1 cellular context compared by ENCODE assay signal in the genomic region with DNA sequence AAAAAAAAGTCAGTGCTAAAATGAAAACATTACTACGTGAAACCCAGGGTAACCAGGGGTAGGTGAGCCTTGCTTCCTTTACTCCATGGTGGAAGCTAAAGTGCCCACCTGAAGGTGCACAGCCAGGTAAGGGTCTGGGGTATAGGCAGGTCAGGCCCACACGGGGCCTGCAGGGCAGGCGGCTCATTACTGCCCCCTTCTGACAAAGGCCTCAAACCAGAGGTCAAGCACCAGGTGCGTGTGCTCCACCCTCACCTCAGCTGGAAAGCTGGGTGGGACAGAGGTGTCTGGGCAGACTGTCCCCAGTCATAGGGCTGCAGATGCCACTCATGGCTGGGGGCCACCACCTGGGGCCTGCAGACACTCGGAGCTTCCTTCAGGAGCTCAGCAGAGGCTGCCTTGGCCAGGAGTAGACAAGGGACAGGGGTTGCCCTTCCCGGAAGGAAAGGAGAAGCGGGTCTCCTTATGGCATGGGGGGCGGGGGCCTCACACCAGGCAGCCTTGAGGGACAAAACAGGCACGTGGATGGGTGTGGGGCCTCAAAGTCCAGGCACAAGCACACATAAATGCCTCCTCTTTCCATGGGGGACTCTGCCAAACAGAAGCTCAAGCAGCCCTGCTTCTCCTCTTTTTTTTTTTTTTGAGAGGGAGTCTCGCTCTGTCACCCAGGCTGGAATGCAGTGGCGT.
TF ChIP-seq lines count a peak whose summit lies in the region.

No MANE protein-coding gene starts in this region.

TF ChIP-seq in GM23338, 12 proteins besides CTCF, POLR2A, EP300 and RAD21 (continued from another document):
- TF ChIP-seq, protein P1, sequence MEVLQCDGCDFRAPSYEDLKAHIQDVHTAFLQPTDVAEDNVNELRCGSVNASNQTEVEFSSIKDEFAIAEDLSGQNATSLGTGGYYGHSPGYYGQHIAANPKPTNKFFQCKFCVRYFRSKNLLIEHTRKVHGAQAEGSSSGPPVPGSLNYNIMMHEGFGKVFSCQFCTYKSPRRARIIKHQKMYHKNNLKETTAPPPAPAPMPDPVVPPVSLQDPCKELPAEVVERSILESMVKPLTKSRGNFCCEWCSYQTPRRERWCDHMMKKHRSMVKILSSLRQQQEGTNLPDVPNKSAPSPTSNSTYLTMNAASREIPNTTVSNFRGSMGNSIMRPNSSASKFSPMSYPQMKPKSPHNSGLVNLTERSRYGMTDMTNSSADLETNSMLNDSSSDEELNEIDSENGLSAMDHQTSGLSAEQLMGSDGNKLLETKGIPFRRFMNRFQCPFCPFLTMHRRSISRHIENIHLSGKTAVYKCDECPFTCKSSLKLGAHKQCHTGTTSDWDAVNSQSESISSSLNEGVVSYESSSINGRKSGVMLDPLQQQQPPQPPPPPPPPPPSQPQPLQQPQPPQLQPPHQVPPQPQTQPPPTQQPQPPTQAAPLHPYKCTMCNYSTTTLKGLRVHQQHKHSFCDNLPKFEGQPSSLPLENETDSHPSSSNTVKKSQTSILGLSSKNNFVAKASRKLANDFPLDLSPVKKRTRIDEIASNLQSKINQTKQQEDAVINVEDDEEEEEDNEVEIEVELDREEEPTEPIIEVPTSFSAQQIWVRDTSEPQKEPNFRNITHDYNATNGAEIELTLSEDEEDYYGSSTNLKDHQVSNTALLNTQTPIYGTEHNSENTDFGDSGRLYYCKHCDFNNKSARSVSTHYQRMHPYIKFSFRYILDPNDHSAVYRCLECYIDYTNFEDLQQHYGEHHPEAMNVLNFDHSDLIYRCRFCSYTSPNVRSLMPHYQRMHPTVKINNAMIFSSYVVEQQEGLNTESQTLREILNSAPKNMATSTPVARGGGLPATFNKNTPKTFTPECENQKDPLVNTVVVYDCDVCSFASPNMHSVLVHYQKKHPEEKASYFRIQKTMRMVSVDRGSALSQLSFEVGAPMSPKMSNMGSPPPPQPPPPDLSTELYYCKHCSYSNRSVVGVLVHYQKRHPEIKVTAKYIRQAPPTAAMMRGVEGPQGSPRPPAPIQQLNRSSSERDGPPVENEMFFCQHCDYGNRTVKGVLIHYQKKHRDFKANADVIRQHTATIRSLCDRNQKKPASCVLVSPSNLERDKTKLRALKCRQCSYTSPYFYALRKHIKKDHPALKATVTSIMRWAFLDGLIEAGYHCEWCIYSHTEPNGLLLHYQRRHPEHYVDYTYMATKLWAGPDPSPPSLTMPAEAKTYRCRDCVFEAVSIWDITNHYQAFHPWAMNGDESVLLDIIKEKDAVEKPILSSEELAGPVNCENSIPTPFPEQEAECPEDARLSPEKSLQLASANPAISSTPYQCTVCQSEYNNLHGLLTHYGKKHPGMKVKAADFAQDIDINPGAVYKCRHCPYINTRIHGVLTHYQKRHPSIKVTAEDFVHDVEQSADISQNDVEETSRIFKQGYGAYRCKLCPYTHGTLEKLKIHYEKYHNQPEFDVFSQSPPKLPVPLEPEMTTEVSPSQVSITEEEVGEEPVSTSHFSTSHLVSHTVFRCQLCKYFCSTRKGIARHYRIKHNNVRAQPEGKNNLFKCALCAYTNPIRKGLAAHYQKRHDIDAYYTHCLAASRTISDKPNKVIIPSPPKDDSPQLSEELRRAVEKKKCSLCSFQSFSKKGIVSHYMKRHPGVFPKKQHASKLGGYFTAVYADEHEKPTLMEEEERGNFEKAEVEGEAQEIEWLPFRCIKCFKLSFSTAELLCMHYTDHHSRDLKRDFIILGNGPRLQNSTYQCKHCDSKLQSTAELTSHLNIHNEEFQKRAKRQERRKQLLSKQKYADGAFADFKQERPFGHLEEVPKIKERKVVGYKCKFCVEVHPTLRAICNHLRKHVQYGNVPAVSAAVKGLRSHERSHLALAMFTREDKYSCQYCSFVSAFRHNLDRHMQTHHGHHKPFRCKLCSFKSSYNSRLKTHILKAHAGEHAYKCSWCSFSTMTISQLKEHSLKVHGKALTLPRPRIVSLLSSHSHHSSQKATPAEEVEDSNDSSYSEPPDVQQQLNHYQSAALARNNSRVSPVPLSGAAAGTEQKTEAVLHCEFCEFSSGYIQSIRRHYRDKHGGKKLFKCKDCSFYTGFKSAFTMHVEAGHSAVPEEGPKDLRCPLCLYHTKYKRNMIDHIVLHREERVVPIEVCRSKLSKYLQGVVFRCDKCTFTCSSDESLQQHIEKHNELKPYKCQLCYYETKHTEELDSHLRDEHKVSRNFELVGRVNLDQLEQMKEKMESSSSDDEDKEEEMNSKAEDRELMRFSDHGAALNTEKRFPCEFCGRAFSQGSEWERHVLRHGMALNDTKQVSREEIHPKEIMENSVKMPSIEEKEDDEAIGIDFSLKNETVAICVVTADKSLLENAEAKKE (CRISPR knock-in tag; IDR thresholded peaks at IDR 0.05), result no peak
- TF ChIP-seq EZH2phosphoT487 (IDR thresholded peaks at IDR 0.05; ENCODE audit: unreplicated experiment), result no peak
- no peak for TF ChIP-seq EZH2 (IDR thresholded peaks at IDR 0.05; ENCODE audit: low read depth, unreplicated experiment)
TF ChIP-seq in GM23338: peak in this region for 0.
